Comparison of ENCODE assay signal across 8 cellular contexts in genomic region chr6:159302196-159302595, GRCh38.
"Had no signal": no experiment of that assay in that cellular context is flagged by ENCODE, and none has a peak within 500 bp of the region (broad histone marks: within the 10 kb centered on the region; RNA-seq: fewer than 3 reads in every experiment).

No MANE protein-coding gene starts in this region.

- H3K27ac Mint-ChIP-seq: HFFc6 had no signal

- H3K9me3 ChIP-seq: HAP-1 had no signal

- H3K36me3 ChIP-seq: HAP-1 had no signal

- DNase-seq: GOT3, H7, HFFc6, IMR-90, KG1 had no signal

- H3K4me3 ChIP-seq: HAP-1, K562 had no signal

- H3K4me1 ChIP-seq: HAP-1 had no signal

- ATAC-seq: HCT116, K562 had no signal

- H3K4me3 Mint-ChIP-seq: HFFc6 had no signal
